In genomic region chr1:229005097-229005496, GRCh38 we compare ENCODE assay signal across 27 cellular contexts.
DNase-seq lines count a peak whose midpoint lies in the region; ATAC-seq and TF ChIP-seq lines count a peak whose summit lies in the region.
"Had no signal": no experiment of that assay in that cellular context is flagged by ENCODE, and none has a peak within 500 bp of the region (broad histone marks: within the 10 kb centered on the region; RNA-seq: fewer than 3 reads in every experiment).

No MANE protein-coding gene starts in this region.

- peaks cover 45% of the 10 kb centered on the region for H3K79me1 ChIP-seq in trophoblast cell (ENCODE audit: low read length)

- H3K4me1 ChIP-seq in HEK293 (ENCODE audit: control insufficient read depth, insufficient read depth, low read length) (0 out of 2 replicates have a peak, but pooled peaks cover 3% of the 10 kb centered on the region), trophoblast cell (ENCODE audit: control insufficient read depth in 1 of 2, insufficient read depth in 2 of 2, low read length in 2 of 2) (peaks cover 28 to 44% of the 10 kb centered on the region in 2 experiments), right atrium auricular region (peaks cover 0 to 7% of the 10 kb centered on the region in 2 donors)

- H3K4me2 ChIP-seq in trophoblast cell (ENCODE audit: low read length): no peak overlapping the region
- H3K4me2 ChIP-seq: SK-N-SH had no signal

- H3K4me3 ChIP-seq in HEK293 (ENCODE audit: low read depth, low read length): no peak overlapping the region
- H3K4me3 ChIP-seq in trophoblast cell (ENCODE audit: low read depth, low read length): no peak overlapping the region
- no peak overlapping the region for H3K4me3 ChIP-seq in right atrium auricular region
- H3K4me3 ChIP-seq: GM23248 had no signal

- no peaks in the 10 kb centered on the region for H3K36me3 Mint-ChIP-seq in brain
- no peaks in the 10 kb centered on the region for H3K36me3 Mint-ChIP-seq in type B pancreatic cell

- no peaks in the 10 kb centered on the region for H3K9me3 ChIP-seq in HEK293 (ENCODE audit: control insufficient read depth, insufficient read depth, low read depth, low read length)
- no peaks in the 10 kb centered on the region for H3K9me3 ChIP-seq in trophoblast cell (ENCODE audit: insufficient read depth, low read depth, low read length)
- H3K9me3 ChIP-seq in right atrium auricular region: no peaks in the 10 kb centered on the region
- H3K9me3 ChIP-seq: SK-N-SH had no signal

- H3K4me1 Mint-ChIP-seq in brain (peaks cover 36% of the 10 kb centered on the region), type B pancreatic cell (ENCODE audit: unreplicated experiment) (peaks cover 26% of the 10 kb centered on the region)

- H2BK5ac ChIP-seq in trophoblast cell (ENCODE audit: low read depth, low read length, poor library complexity): peak overlapping the region; percentile 34

- H3K14ac ChIP-seq in trophoblast cell (ENCODE audit: low read length): peak overlapping the region; percentile 83

- H3K9ac ChIP-seq in trophoblast cell (ENCODE audit: low read length): no peak overlapping the region
- H3K9ac ChIP-seq: GM23248, SK-N-SH had no signal

- no peak overlapping the region for H3K4me3 Mint-ChIP-seq in brain
- H3K4me3 Mint-ChIP-seq in type B pancreatic cell: no peak overlapping the region
- H3K4me3 Mint-ChIP-seq: H9, HFFc6 had no signal

- no peak for ATAC-seq in HG02884 (IDR thresholded peaks at IDR 0.05; ENCODE audit: unreplicated experiment)
- ATAC-seq: PC-3 had no signal

- peak overlapping the region; percentile 51 for H2AFZ ChIP-seq in trophoblast cell (ENCODE audit: insufficient read depth, low read length, poor library complexity)
- H2AFZ ChIP-seq: GM23248 had no signal

- H3K27me3 Mint-ChIP-seq in brain: peaks cover 12% of the 10 kb centered on the region
- H3K27me3 Mint-ChIP-seq in type B pancreatic cell: no peaks in the 10 kb centered on the region

- peak overlapping the region; percentile 20 for H4K8ac ChIP-seq in trophoblast cell (ENCODE audit: low read depth, low read length)

- peak overlapping the region; percentile 91 for H4K91ac ChIP-seq in trophoblast cell (ENCODE audit: low read depth, low read length)

- H3K23ac ChIP-seq in trophoblast cell (ENCODE audit: low read length): no peak overlapping the region

- H3K27me3 ChIP-seq in layer of hippocampus (ENCODE audit: control insufficient read depth, insufficient read depth, low read length) (no peaks in the 10 kb centered on the region), trophoblast cell (ENCODE audit: insufficient read depth, low read length) (no peaks in the 10 kb centered on the region), right atrium auricular region (no peaks in the 10 kb centered on the region)

- H3K4ac ChIP-seq in trophoblast cell (ENCODE audit: low read depth, low read length): no peak overlapping the region

- H3K36me3 ChIP-seq in HEK293 (ENCODE audit: control insufficient read depth in 2 of 2, insufficient read depth in 1 of 2, low read length in 2 of 2) (no peaks in the 10 kb centered on the region), trophoblast cell (ENCODE audit: control insufficient read depth in 1 of 2, insufficient read depth in 2 of 2, low read length in 2 of 2) (no peaks in the 10 kb centered on the region), right atrium auricular region (no peaks in the 10 kb centered on the region)

- no peak for TF ChIP-seq CTCF in HEK293 (tag by site-specific recombination; IDR thresholded peaks at IDR 0.05)
- no peak for TF ChIP-seq CTCF in brain (conservative IDR thresholded peaks at IDR 0.05)
- no peak for TF ChIP-seq CTCF in type B pancreatic cell (conservative IDR thresholded peaks at IDR 0.05)
- TF ChIP-seq CTCF in right atrium auricular region (IDR thresholded peaks at IDR 0.05): no peak

- H3K18ac ChIP-seq in trophoblast cell (ENCODE audit: low read length): peak overlapping the region; percentile 80

- WGBS in trophoblast cell (ENCODE audit: extremely low coverage, insufficient coverage, insufficient read length): no CpG with 5 or more reads among the region's 3 CpGs

- H3K9me3 Mint-ChIP-seq in brain (peaks cover 0 to 6% (median 0%) of the 10 kb centered on the region in 5 experiments), type B pancreatic cell (no peaks in the 10 kb centered on the region)
- H3K9me3 Mint-ChIP-seq: H9 had no signal

- peak overlapping the region; percentile 97 for H2BK12ac ChIP-seq in trophoblast cell (ENCODE audit: low read length)

- H3K27ac Mint-ChIP-seq in brain: peak overlapping the region in 3 of 5 experiments; percentile 8 to 76 (median 23)
- H3K27ac Mint-ChIP-seq in type B pancreatic cell: no peak overlapping the region
- H3K27ac Mint-ChIP-seq: H9, HFFc6 had no signal

- H2BK120ac ChIP-seq in trophoblast cell (ENCODE audit: insufficient read depth, low read length, poor library complexity): peak overlapping the region; percentile 87

- peaks cover 4% of the 10 kb centered on the region for H3K79me2 ChIP-seq in trophoblast cell (ENCODE audit: control insufficient read depth, insufficient read depth, low read length, poor library complexity)

- H3K27ac ChIP-seq in HEK293 (ENCODE audit: extremely low read depth, low read depth, low read length): no peak overlapping the region
- H3K27ac ChIP-seq in layer of hippocampus (ENCODE audit: low read depth, low read length): peak overlapping the region; percentile 87
- H3K27ac ChIP-seq in trophoblast cell (ENCODE audit: low read depth, low read length): no peak overlapping the region
- no peak overlapping the region for H3K27ac ChIP-seq in right atrium auricular region
- H3K27ac ChIP-seq: GM23248, HL-60 had no signal

- POLR2A ChIA-PET in HEK293 (lab: Yijun Ruan, JAX): no interaction called here

- DNase-seq in trophoblast cell (no peak), type B pancreatic cell (ENCODE audit: extremely low spot score, unreplicated experiment) (no peak), LoVo (ENCODE audit: low spot score) (no peak), right atrium auricular region (ENCODE audit: low spot score) (no peak)
- DNase-seq: 8988T; ACHN; Calu3; DMS79 treated with DMSO at 0.1 percent for 48 hours; GF-D8; GM23248; H9; HFFc6; Karpas-422; NCI-H1092 treated with DMSO at 0.1 percent for 48 hours; NCI-H1436; NCI-H1930; NCI-H446; NCI-H524 treated with DMSO at 0.1 percent for 48 hours; NCI-H82; NK-92 treated with Interleukin-12 subunit alpha and Interleukin-12 subunit beta, amount 100 ng/mL, for 24 hours; PC-3; SK-N-SH had no signal

- H4K12ac ChIP-seq in trophoblast cell (ENCODE audit: low read depth, low read length): no peak overlapping the region

- peak overlapping the region; percentile 89 for H2AK5ac ChIP-seq in trophoblast cell (ENCODE audit: low read length)

- CTCF ChIA-PET in HEK293 (lab: Yijun Ruan, JAX): no interaction called here

TF ChIP-seq in HEK293, 187 proteins besides CTCF, POLR2A, EP300 and RAD21:
- TF ChIP-seq ZBTB48 (tag by site-specific recombination; IDR thresholded peaks at IDR 0.05): peak; percentile 22; the same call in 1 of the 2 replicates
- no peak for TF ChIP-seq ZNF558 (tag by site-specific recombination; IDR thresholded peaks at IDR 0.05)
- peak; percentile 82 for TF ChIP-seq ZNF18 (tag by site-specific recombination; IDR thresholded peaks at IDR 0.05)
TF ChIP-seq in HEK293: peak in this region for 2.
